In the genomic region with DNA sequence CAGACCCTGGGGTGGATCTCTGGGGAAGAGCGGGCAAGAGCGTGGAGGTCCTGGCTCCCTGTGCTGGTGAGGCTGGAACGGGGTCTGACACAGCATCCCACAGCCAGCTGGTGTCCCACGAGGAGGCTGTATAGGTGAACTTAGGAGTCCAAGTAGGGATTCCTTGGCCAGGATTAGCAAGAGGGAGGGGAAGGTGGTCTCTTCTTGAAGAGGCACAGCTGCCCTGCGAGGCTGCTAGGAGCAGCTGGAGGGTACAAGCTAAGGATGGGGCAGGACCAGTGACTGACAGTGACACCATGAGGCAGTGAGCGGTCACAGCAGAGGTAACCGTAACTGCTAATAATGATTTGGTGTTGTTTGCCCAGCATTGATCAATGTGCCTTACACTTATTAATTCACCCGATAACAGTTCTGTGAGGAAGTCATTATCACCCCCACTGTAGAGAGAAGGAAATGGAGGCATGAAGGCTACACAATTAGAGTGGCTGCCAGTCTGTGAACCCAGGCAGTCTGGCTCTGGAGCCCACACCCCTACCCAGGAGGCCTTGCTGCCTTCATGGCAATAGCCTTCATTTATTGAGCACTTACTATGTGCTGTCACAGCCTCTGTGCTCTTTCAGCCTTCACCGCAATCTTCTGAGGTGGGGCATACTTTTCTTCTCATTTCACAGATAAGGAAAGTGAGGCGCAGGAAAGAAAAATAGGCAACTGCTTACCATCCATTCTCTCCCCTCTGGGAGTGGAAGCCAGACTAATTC, we compare ENCODE assay signal across 8 cellular contexts. TPM values are rescaled to one million over a fixed set of nuclear protein-coding genes. Genes with fewer than 3 reads are reported as not detected.
DNase-seq lines count a peak whose midpoint lies in the region; ATAC-seq and TF ChIP-seq lines count a peak whose summit lies in the region.

No MANE protein-coding gene starts in this region.

- intact Hi-C loops in upper lobe of right lung (cut with DNase I): no loop called here

- no peaks in the 10 kb centered on the region for H3K4me1 Mint-ChIP-seq in T-helper 2 cell treated with Interferon-gamma antibody and Interleukin-4, amounts not matched to agents 5 μg/mL and 100 μg/mL, for 36 hours (ENCODE audit: low read depth)
- H3K4me1 Mint-ChIP-seq in chondrocyte (ENCODE audit: low read depth): peaks cover 54% of the 10 kb centered on the region

- no peak overlapping the region for H3K4me3 ChIP-seq in upper lobe of right lung

- H3K4me1 ChIP-seq in upper lobe of right lung: peaks cover 18% of the 10 kb centered on the region

- no peaks in the 10 kb centered on the region for H3K9me3 ChIP-seq in upper lobe of right lung

- H3K27ac ChIP-seq in upper lobe of right lung: no peak overlapping the region

- H3K27me3 Mint-ChIP-seq in T-helper 2 cell treated with Interferon-gamma antibody and Interleukin-4, amounts not matched to agents 5 μg/mL and 100 μg/mL, for 36 hours (ENCODE audit: low read depth): peaks cover 37% of the 10 kb centered on the region
- H3K27me3 Mint-ChIP-seq in chondrocyte (ENCODE audit: low read depth): no peaks in the 10 kb centered on the region

- no peaks in the 10 kb centered on the region for H3K36me3 ChIP-seq in upper lobe of right lung

- peak; percentile 81 for TF ChIP-seq CTCF in chondrocyte (IDR thresholded peaks at IDR 0.05)
- peak; percentile 55 for TF ChIP-seq CTCF in upper lobe of right lung (IDR thresholded peaks at IDR 0.05)

- DNase-seq in ELR (ENCODE audit: low read depth) (peak; percentile 70), Kasumi-1 (lab: John Stamatoyannopoulos, UW) (peak; percentile 47 to 68), chondrocyte (ENCODE audit: low spot score) (no peak), lung microvascular endothelial cell (ENCODE audit: low read depth in 2 of 2) (peak; percentile 78 to 82), upper lobe of right lung (no peak), NCI-H446 treated with DMSO at 0.1 percent for 48 hours (lab: John Stamatoyannopoulos, UW) (no peak)
- DNase-seq in T-helper 2 cell treated with Interferon-gamma antibody and Interleukin-4, amounts not matched to agents 5 μg/mL and 100 μg/mL, for 36 hours (ENCODE audit: low spot score): peak; percentile 27

- peak; percentile 75 for ATAC-seq in GM21526 (IDR thresholded peaks at IDR 0.05; ENCODE audit: low FRiP score, unreplicated experiment)
- peak; percentile 82 for ATAC-seq in upper lobe of right lung

- no peaks in the 10 kb centered on the region for H3K27me3 ChIP-seq in upper lobe of right lung

- no peaks in the 10 kb centered on the region for H3K9me3 Mint-ChIP-seq in T-helper 2 cell treated with Interferon-gamma antibody and Interleukin-4, amounts not matched to agents 5 μg/mL and 100 μg/mL, for 36 hours
- H3K9me3 Mint-ChIP-seq in chondrocyte (ENCODE audit: low read depth): no peaks in the 10 kb centered on the region

- no peak overlapping the region for H3K27ac Mint-ChIP-seq in T-helper 2 cell treated with Interferon-gamma antibody and Interleukin-4, amounts not matched to agents 5 μg/mL and 100 μg/mL, for 36 hours
- H3K27ac Mint-ChIP-seq in chondrocyte (ENCODE audit: unreplicated experiment): peak overlapping the region; percentile 97

- no peaks in the 10 kb centered on the region for H3K36me3 Mint-ChIP-seq in T-helper 2 cell treated with Interferon-gamma antibody and Interleukin-4, amounts not matched to agents 5 μg/mL and 100 μg/mL, for 36 hours (ENCODE audit: low read depth)
- H3K36me3 Mint-ChIP-seq in chondrocyte (ENCODE audit: low read depth): no peaks in the 10 kb centered on the region

- H3K4me3 Mint-ChIP-seq in T-helper 2 cell treated with Interferon-gamma antibody and Interleukin-4, amounts not matched to agents 5 μg/mL and 100 μg/mL, for 36 hours: no peak overlapping the region
- H3K4me3 Mint-ChIP-seq in chondrocyte (ENCODE audit: unreplicated experiment): no peak overlapping the region

RNA-seq across cellular contexts. Expression of a gene that starts 59.4 kb away (rescaled TPM):
- 14.5 to 25.1 TPM (median 25.0 TPM) in 3 replicates for total RNA-seq in chondrocyte
- 27.5 and 48.6 TPM in 2 replicates for total RNA-seq in lung microvascular endothelial cell
- total RNA-seq in upper lobe of right lung: 25.3 TPM

Comparison
In these comparisons a context has a peak if more than half of its experiments do, and no peak if none do; other contexts are left out.
1. DNase-seq: peak in ELR (single experiment), Kasumi-1 (2 of 2), T-helper 2 cell treated with Interferon-gamma antibody and Interleukin-4, amounts not matched to agents 5 μg/mL and 100 μg/mL, for 36 hours (single experiment) and lung microvascular endothelial cell (2 of 2); none in chondrocyte (single experiment), upper lobe of right lung (single experiment) and NCI-H446 treated with DMSO at 0.1 percent for 48 hours (single experiment).